Comparison of ENCODE assay signal across 7 cellular contexts in the genomic region with DNA sequence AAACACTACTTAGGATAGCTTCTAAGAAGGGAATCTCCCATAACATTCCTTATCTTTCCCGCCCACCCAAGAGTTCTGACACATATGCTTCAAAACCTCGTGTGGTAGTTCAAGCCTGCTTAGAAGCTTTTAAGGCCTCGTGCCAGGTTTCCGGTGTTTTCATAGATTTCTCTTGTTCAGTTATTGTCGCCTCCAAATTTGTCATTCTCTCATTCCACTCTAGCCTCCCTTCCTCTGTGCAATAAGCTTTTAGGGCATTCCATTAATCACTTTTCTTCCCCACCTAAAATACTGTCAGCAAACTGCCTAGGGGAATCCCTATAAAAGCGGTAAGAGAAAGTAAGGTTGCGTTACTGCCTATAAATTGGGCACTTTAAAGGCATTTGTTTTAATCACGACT. TPM values are rescaled to one million over a fixed set of nuclear protein-coding genes. Genes with fewer than 3 reads are reported as not detected.
DNase-seq lines count a peak whose midpoint lies in the region; ATAC-seq and TF ChIP-seq lines count a peak whose summit lies in the region.

No MANE protein-coding gene starts in this region.

- no peak for DNase-seq in GM12864 (ENCODE audit: low read depth)
- DNase-seq in Peyer's patch, result no peak
- peak; percentile 33 for DNase-seq in fibroblast of villous mesenchyme (ENCODE audit: low read depth)
- no peak for DNase-seq in NCI-H146 (lab: John Stamatoyannopoulos, UW)
- DNase-seq in activated T-cell treated with anti-CD3 and anti-CD28 coated beads, Interleukin-2, amount 50 U/mL, for 1 hour, result no peak

- H3K27ac ChIP-seq in Peyer's patch, result peak overlapping the region; percentile 69 to 85 (median 80)
- peak overlapping the region; percentile 82 for H3K27ac ChIP-seq in skeletal muscle tissue (ENCODE audit: low read depth, low read length)

- H3K36me3 ChIP-seq in Peyer's patch (no peaks in the 10 kb centered on the region), skeletal muscle tissue (ENCODE audit: control insufficient read depth in 3 of 3, insufficient read depth in 3 of 3, low read length in 3 of 3) (peaks cover 0 to 2% (median 0%) of the 10 kb centered on the region in 3 donors)

- H3K4me3 ChIP-seq in GM12864 (ENCODE audit: low read depth, low read length) (peak overlapping the region; percentile 63), Peyer's patch (peak overlapping the region; percentile 55 to 77 (median 63)), fibroblast of villous mesenchyme (ENCODE audit: low read depth, low read length) (peak overlapping the region; percentile 88), skeletal muscle tissue (ENCODE audit: low read length in 3 of 3) (peak overlapping the region; percentile 81 to 95 (median 94))

- H3K27me3 ChIP-seq in Peyer's patch, result no peaks in the 10 kb centered on the region
- no peaks in the 10 kb centered on the region for H3K27me3 ChIP-seq in skeletal muscle tissue (ENCODE audit: control insufficient read depth in 3 of 3, insufficient read depth in 3 of 3, low read length in 3 of 3)

- H3K4me1 ChIP-seq in Peyer's patch, result peaks cover 0 to 14% (median 2%) of the 10 kb centered on the region in 4 donors
- peaks cover 4 to 16% (median 16%) of the 10 kb centered on the region in 3 donors for H3K4me1 ChIP-seq in skeletal muscle tissue (ENCODE audit: control insufficient read depth in 3 of 3, insufficient read depth in 3 of 3, low read length in 3 of 3)

- ATAC-seq in HG02973 (IDR thresholded peaks at IDR 0.05; ENCODE audit: unreplicated experiment), result no peak

- no peak for TF ChIP-seq POLR2A in Peyer's patch (IDR thresholded peaks at IDR 0.05)

- TF ChIP-seq CTCF in GM12864 (IDR thresholded peaks at IDR 0.05; ENCODE audit: low read depth, low read length, missing control alignments), result no peak
- no peak for TF ChIP-seq CTCF in Peyer's patch (IDR thresholded peaks at IDR 0.05)
- TF ChIP-seq CTCF in fibroblast of villous mesenchyme (IDR thresholded peaks at IDR 0.05; ENCODE audit: insufficient read depth, low read depth, low read length), result no peak

- H3K9me3 ChIP-seq in Peyer's patch, result no peaks in the 10 kb centered on the region
- H3K9me3 ChIP-seq in skeletal muscle tissue (ENCODE audit: control insufficient read depth in 3 of 3, low read length in 3 of 3), result no peaks in the 10 kb centered on the region

- peak overlapping the region; percentile 91 to 92 (median 91) for H3K9ac ChIP-seq in skeletal muscle tissue (ENCODE audit: low read depth in 1 of 3, low read length in 3 of 3)

RNA-seq across cellular contexts. Expression of gene BPGM, which starts 0.7 kb away (rescaled TPM):
- total RNA-seq in Peyer's patch (1 to 10 TPM; 5.3 to 9.2 (median 6.6) TPM), fibroblast of villous mesenchyme (35.8 and 59.2 TPM in 2 replicates), skeletal muscle tissue (92.9 TPM)
